27 cellular contexts compared by ENCODE assay signal in genomic region chr7:97149843-97150242, GRCh38.
"Had no signal": no experiment of that assay in that cellular context is flagged by ENCODE, and none has a peak within 500 bp of the region (broad histone marks: within the 10 kb centered on the region; RNA-seq: fewer than 3 reads in every experiment).

No MANE protein-coding gene starts in this region.

- ATAC-seq: activated CD4-positive, alpha-beta T cell treated with anti-CD3 and anti-CD28 coated beads for 36 hours; heart left ventricle; left colon; natural killer cell treated with Interleukin-12 subunit alpha and Interleukin-12 subunit beta and Interleukin-15 and Interleukin-18, amount 100 ng/mL, for 72 hours; psoas muscle; stimulated activated memory B cell treated with anti-CD40 and anti-IgM and Interleukin-4, amounts not matched to agents 10 μg/mL and 1 μg/mL and 100 μg/mL, for 72 hours; T-helper 17 cell had no signal

- H3K4me3 Mint-ChIP-seq: activated B cell treated with CpG ODN at 0.5 μM for 24 hours; activated CD4-positive, alpha-beta T cell treated with anti-CD3 and anti-CD28 coated beads for 36 hours; activated naive CD8-positive, alpha-beta T cell treated with anti-CD3 and anti-CD28 coated beads for 36 hours; activated T-cell treated with anti-CD3 and anti-CD28 coated beads, Interleukin-2, amount 50 U/mL, for 24 hours; memory B cell; natural killer cell treated with Interleukin-12 subunit alpha and Interleukin-12 subunit beta and Interleukin-15 and Interleukin-18, amount 100 ng/mL, for 72 hours; stimulated activated memory B cell treated with anti-CD40 and anti-IgM and Interleukin-4, amounts not matched to agents 10 μg/mL and 1 μg/mL and 100 μg/mL, for 72 hours; T-helper 17 cell had no signal

- H3K36me3 ChIP-seq: heart left ventricle, ovary, right atrium auricular region, suprapubic skin, transverse colon had no signal

- FAIRE-seq: keratinocyte, urothelium cell line had no signal

- H3K27me3 Mint-ChIP-seq: activated B cell treated with CpG ODN at 0.5 μM for 24 hours; activated CD4-positive, alpha-beta T cell treated with anti-CD3 and anti-CD28 coated beads for 36 hours; activated naive CD8-positive, alpha-beta T cell treated with anti-CD3 and anti-CD28 coated beads for 36 hours; activated T-cell treated with anti-CD3 and anti-CD28 coated beads, Interleukin-2, amount 50 U/mL, for 24 hours; memory B cell; natural killer cell treated with Interleukin-12 subunit alpha and Interleukin-12 subunit beta and Interleukin-15 and Interleukin-18, amount 100 ng/mL, for 72 hours; stimulated activated memory B cell treated with anti-CD40 and anti-IgM and Interleukin-4, amounts not matched to agents 10 μg/mL and 1 μg/mL and 100 μg/mL, for 72 hours; T-helper 17 cell had no signal

- H3K36me3 Mint-ChIP-seq: natural killer cell treated with Interleukin-12 subunit alpha and Interleukin-12 subunit beta and Interleukin-15 and Interleukin-18, amount 100 ng/mL, for 72 hours had no signal

- H3K4me1 ChIP-seq: heart left ventricle, psoas muscle, right atrium auricular region, stomach, suprapubic skin, transverse colon had no signal

- H3K4me1 Mint-ChIP-seq: activated B cell treated with CpG ODN at 0.5 μM for 24 hours had no signal

- H3K27ac ChIP-seq: epithelial cell of prostate, heart left ventricle, ovary, psoas muscle, right atrium auricular region, stomach, suprapubic skin, transverse colon had no signal

- DNase-seq: activated B cell treated with CpG ODN at 0.5 μM for 24 hours; activated CD4-positive, alpha-beta T cell treated with anti-CD3 and anti-CD28 coated beads for 36 hours; activated CD4-positive, alpha-beta T cell treated with anti-CD3 and anti-CD28 coated beads, Interleukin-2, amount 50 U/mL, for 4 hours; activated CD8-positive, alpha-beta memory T cell treated with anti-CD3 and anti-CD28 coated beads for 24 hours; activated CD8-positive, alpha-beta memory T cell treated with anti-CD3 and anti-CD28 coated beads, Interleukin-2, amount 50 U/mL, for 4 hours; activated naive CD4-positive, alpha-beta T cell treated with Interleukin-2 at 50 U/mL for 16 hours; activated naive CD8-positive, alpha-beta T cell treated with anti-CD3 and anti-CD28 coated beads for 36 hours; activated T-cell treated with anti-CD3 and anti-CD28 coated beads, Interleukin-2, amount 50 U/mL, for 24 hours; amygdala; cerebellar nuclear complex; cortex of kidney; heart left ventricle; left colon; ovary; psoas muscle; stimulated activated CD4-positive, alpha-beta T cell treated with anti-CD3 and anti-CD28 coated beads, Interleukin-15, amount 100 ng/mL, for 24 hours; stomach; T-helper 17 cell; transverse colon had no signal

- H3K4me3 ChIP-seq: heart left ventricle, ovary, psoas muscle, right atrium auricular region, stomach, suprapubic skin, transverse colon had no signal

- H3K9me3 Mint-ChIP-seq: activated B cell treated with CpG ODN at 0.5 μM for 24 hours; activated naive CD8-positive, alpha-beta T cell treated with anti-CD3 and anti-CD28 coated beads for 36 hours; activated T-cell treated with anti-CD3 and anti-CD28 coated beads, Interleukin-2, amount 50 U/mL, for 24 hours; memory B cell; natural killer cell treated with Interleukin-12 subunit alpha and Interleukin-12 subunit beta and Interleukin-15 and Interleukin-18, amount 100 ng/mL, for 72 hours; stimulated activated memory B cell treated with anti-CD40 and anti-IgM and Interleukin-4, amounts not matched to agents 10 μg/mL and 1 μg/mL and 100 μg/mL, for 72 hours had no signal

- H3K27me3 ChIP-seq: heart left ventricle, ovary, right atrium auricular region, stomach, suprapubic skin, transverse colon had no signal

- H3K9me3 ChIP-seq: heart left ventricle, ovary, psoas muscle, right atrium auricular region, stomach, suprapubic skin, transverse colon had no signal

- H3K27ac Mint-ChIP-seq: activated B cell treated with CpG ODN at 0.5 μM for 24 hours; activated CD4-positive, alpha-beta T cell treated with anti-CD3 and anti-CD28 coated beads for 36 hours; activated naive CD8-positive, alpha-beta T cell treated with anti-CD3 and anti-CD28 coated beads for 36 hours; activated T-cell treated with anti-CD3 and anti-CD28 coated beads, Interleukin-2, amount 50 U/mL, for 24 hours; memory B cell; natural killer cell treated with Interleukin-12 subunit alpha and Interleukin-12 subunit beta and Interleukin-15 and Interleukin-18, amount 100 ng/mL, for 72 hours; stimulated activated memory B cell treated with anti-CD40 and anti-IgM and Interleukin-4, amounts not matched to agents 10 μg/mL and 1 μg/mL and 100 μg/mL, for 72 hours; T-helper 17 cell had no signal
